9 cellular contexts compared by ENCODE assay signal in genomic region chr3:58824285-58824684, GRCh38.
DNase-seq lines count a peak whose midpoint lies in the region; ATAC-seq and TF ChIP-seq lines count a peak whose summit lies in the region.
"Had no signal": no experiment of that assay in that cellular context is flagged by ENCODE, and none has a peak within 500 bp of the region (broad histone marks: within the 10 kb centered on the region; RNA-seq: fewer than 3 reads in every experiment).

No MANE protein-coding gene starts in this region.

- no peaks in the 10 kb centered on the region for H3K4me1 ChIP-seq in SJSA1 (replicated peaks)

- H3K4me1 Mint-ChIP-seq in nephron, result peaks cover 13% of the 10 kb centered on the region
- H3K4me1 Mint-ChIP-seq: CD4-positive, CD25-positive, alpha-beta regulatory T cell had no signal

- peak overlapping the region in 1 of 3 experiments; percentile 1 for H3K4me3 Mint-ChIP-seq in nephron
- H3K4me3 Mint-ChIP-seq: CD4-positive, CD25-positive, alpha-beta regulatory T cell had no signal

- ATAC-seq in esophagus mucosa, result peak; percentile 53
- no peak for ATAC-seq in GM21576 (IDR thresholded peaks at IDR 0.05; ENCODE audit: unreplicated experiment)
- ATAC-seq in GM19035 (IDR thresholded peaks at IDR 0.05; ENCODE audit: unreplicated experiment), result no peak

- H3K27me3 Mint-ChIP-seq in nephron (ENCODE audit: low read depth), result no peaks in the 10 kb centered on the region
- H3K27me3 Mint-ChIP-seq: CD4-positive, CD25-positive, alpha-beta regulatory T cell had no signal

- peak; percentile 11 to 42 (median 24) for DNase-seq in NCI-H1417 (lab: John Stamatoyannopoulos, UW)
- no peak for DNase-seq in NCI-H1417 treated with DMSO at 0.1 percent for 48 hours (lab: John Stamatoyannopoulos, UW)
- peak; percentile 48 for DNase-seq in KBM-7
- peak; percentile 21 to 47 for DNase-seq in SJSA1 (ENCODE audit: low read depth in 1 of 2, low spot score in 2 of 2)

- peak overlapping the region in 1 of 3 experiments; percentile 21 for H3K27ac Mint-ChIP-seq in nephron
- H3K27ac Mint-ChIP-seq: CD4-positive, CD25-positive, alpha-beta regulatory T cell had no signal

- H3K36me3 Mint-ChIP-seq in nephron (ENCODE audit: low read depth), result peaks cover 3% of the 10 kb centered on the region
- H3K36me3 Mint-ChIP-seq: CD4-positive, CD25-positive, alpha-beta regulatory T cell had no signal

- H3K9me3 ChIP-seq in SJSA1 (replicated peaks), result no peaks in the 10 kb centered on the region

- H3K27ac ChIP-seq in SJSA1, result no peak overlapping the region

- no peaks in the 10 kb centered on the region for H3K9me3 Mint-ChIP-seq in nephron

- H3K4me3 ChIP-seq in SJSA1, result no peak overlapping the region

- peak; percentile 63 to 72 (median 67) for TF ChIP-seq CTCF in nephron (IDR thresholded peaks at IDR 0.05; ENCODE audit: unreplicated experiment in 3 of 3)

- no peaks in the 10 kb centered on the region for H3K27me3 ChIP-seq in SJSA1 (replicated peaks)

- in situ Hi-C loops in KBM-7 (cut with MboI; ENCODE audit: low pct_unique_long_range_greater_than_20kb, low sequenced_read_pairs), result no loop called here

- no peaks in the 10 kb centered on the region for H3K36me3 ChIP-seq in SJSA1
